ENCODE assay signal across 10 cellular contexts in genomic region chr20:6533828-6534388, GRCh38.
A peak's percentile ranks its signal among the peaks of the same experiment; 100 is the strongest.
DNase-seq lines count a peak whose midpoint lies in the region; ATAC-seq lines count a peak whose summit lies in the region.
"Had no signal": no experiment of that assay in that cellular context is flagged by ENCODE, and none has a peak within 500 bp of the region (broad histone marks: within the 10 kb centered on the region; RNA-seq: fewer than 3 reads in every experiment).

No MANE protein-coding gene starts in this region.

- intact Hi-C loops in Right ventricle myocardium inferior (cut with DNase I) = no loop called here
- intact Hi-C loops in cardiac septum (cut with DNase I) = no loop called here

- no peaks in the 10 kb centered on the region for H3K4me1 ChIP-seq in mucosa of stomach (ENCODE audit: control insufficient read depth, insufficient read depth, low read length)

- H3K27me3 ChIP-seq in mucosa of stomach (ENCODE audit: control insufficient read depth, insufficient read depth, low read length) = no peaks in the 10 kb centered on the region

- H3K36me3 ChIP-seq in mucosa of stomach (ENCODE audit: control insufficient read depth, insufficient read depth, low read length) = no peaks in the 10 kb centered on the region

- H3K9me3 ChIP-seq in mucosa of stomach (ENCODE audit: control insufficient read depth, low read length) = no peaks in the 10 kb centered on the region

- peak; percentile 78 for ATAC-seq in Right ventricle myocardium inferior
- ATAC-seq in HG03457 (IDR thresholded peaks at IDR 0.05; ENCODE audit: unreplicated experiment) = no peak
- ATAC-seq in GM19328 (IDR thresholded peaks at IDR 0.05; ENCODE audit: unreplicated experiment) = no peak
- no peak for ATAC-seq in GM18909 (IDR thresholded peaks at IDR 0.05; ENCODE audit: poor library complexity, unreplicated experiment)

- H3K4me3 ChIP-seq in mucosa of stomach (ENCODE audit: low read length) = no peak overlapping the region

- peak overlapping the region; percentile 48 for H3K9ac ChIP-seq in mucosa of stomach (ENCODE audit: low read length)

- DNase-seq in Right ventricle myocardium inferior (ENCODE audit: missing footprints) = no peak
- no peak for DNase-seq in cardiac septum (ENCODE audit: low spot score)
- DNase-seq in epidermal melanocyte (ENCODE audit: insufficient read length, low spot score) = peak; percentile 52
- DNase-seq in stimulated activated CD4-positive, alpha-beta T cell treated with anti-CD3 and anti-CD28 coated beads, Interleukin-1b, Interleukin-23, amount 100 ng/mL, for 48 hours = no peak
- DNase-seq: activated CD4-positive, alpha-beta T cell treated with anti-CD3 and anti-CD28 coated beads for 4 hours; AML-193 had no signal
